1 cellular context compared by ENCODE assay signal in genomic region chr16:58733671-58734458, GRCh38.
TF ChIP-seq lines count a peak whose summit lies in the region.

GOT2 (minus strand) TSS chr16:58734316; CDS start chr16:58734228, 88 bp downstream.

TF ChIP-seq in K562, 482 proteins besides CTCF, POLR2A, EP300 and RAD21 (continued from another document and continues in another):
- TF ChIP-seq, protein P1, sequence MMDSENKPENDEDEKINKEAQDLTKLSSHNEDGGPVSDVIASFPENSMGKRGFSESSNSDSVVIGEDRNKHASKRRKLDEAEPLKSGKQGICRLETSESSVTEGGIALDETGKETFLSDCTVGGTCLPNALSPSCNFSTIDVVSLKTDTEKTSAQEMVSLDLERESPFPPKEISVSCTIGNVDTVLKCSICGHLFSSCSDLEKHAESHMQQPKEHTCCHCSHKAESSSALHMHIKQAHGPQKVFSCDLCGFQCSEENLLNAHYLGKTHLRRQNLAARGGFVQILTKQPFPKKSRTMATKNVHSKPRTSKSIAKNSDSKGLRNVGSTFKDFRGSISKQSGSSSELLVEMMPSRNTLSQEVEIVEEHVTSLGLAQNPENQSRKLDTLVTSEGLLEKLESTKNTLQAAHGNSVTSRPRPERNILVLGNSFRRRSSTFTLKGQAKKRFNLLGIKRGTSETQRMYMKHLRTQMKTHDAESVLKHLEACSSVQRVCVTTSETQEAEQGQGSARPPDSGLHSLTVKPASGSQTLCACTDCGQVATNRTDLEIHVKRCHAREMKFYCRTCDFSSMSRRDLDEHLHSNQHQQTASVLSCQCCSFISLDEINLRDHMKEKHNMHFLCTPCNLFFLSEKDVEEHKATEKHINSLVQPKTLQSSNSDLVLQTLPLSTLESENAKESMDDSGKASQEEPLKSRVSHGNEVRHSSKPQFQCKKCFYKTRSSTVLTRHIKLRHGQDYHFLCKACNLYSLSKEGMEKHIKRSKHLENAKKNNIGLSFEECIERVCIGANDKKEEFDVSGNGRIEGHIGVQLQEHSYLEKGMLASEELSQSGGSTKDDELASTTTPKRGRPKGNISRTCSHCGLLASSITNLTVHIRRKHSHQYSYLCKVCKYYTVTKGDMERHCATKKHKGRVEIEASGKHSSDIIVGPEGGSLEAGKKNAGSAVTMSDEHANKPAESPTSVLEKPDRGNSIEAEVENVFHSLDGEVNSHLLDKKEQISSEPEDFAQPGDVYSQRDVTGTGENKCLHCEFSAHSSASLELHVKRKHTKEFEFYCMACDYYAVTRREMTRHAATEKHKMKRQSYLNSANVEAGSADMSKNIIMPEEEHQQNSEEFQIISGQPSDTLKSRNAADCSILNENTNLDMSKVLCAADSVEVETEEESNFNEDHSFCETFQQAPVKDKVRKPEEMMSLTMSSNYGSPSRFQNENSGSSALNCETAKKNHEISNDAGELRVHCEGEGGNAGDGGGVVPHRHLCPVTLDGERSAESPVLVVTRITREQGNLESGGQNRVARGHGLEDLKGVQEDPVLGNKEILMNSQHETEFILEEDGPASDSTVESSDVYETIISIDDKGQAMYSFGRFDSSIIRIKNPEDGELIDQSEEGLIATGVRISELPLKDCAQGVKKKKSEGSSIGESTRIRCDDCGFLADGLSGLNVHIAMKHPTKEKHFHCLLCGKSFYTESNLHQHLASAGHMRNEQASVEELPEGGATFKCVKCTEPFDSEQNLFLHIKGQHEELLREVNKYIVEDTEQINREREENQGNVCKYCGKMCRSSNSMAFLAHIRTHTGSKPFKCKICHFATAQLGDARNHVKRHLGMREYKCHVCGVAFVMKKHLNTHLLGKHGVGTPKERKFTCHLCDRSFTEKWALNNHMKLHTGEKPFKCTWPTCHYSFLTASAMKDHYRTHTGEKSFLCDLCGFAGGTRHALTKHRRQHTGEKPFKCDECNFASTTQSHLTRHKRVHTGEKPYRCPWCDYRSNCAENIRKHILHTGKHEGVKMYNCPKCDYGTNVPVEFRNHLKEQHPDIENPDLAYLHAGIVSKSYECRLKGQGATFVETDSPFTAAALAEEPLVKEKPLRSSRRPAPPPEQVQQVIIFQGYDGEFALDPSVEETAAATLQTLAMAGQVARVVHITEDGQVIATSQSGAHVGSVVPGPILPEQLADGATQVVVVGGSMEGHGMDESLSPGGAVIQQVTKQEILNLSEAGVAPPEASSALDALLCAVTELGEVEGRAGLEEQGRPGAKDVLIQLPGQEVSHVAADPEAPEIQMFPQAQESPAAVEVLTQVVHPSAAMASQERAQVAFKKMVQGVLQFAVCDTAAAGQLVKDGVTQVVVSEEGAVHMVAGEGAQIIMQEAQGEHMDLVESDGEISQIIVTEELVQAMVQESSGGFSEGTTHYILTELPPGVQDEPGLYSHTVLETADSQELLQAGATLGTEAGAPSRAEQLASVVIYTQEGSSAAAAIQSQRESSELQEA (IDR thresholded peaks at IDR 0.05; ENCODE audit: low read depth) = peak; percentile 85
- TF ChIP-seq MYNN (IDR thresholded peaks at IDR 0.05) (peak; percentile 30; the same call in 1 of the 2 replicates), MYNN (CRISPR knock-in tag; IDR thresholded peaks at IDR 0.05) (no peak), THRB (CRISPR knock-in tag; conservative IDR thresholded peaks at IDR 0.05) (no peak), RBBP5 (IDR thresholded peaks at IDR 0.05; ENCODE audit: borderline replicate concordance, insufficient read depth, low read length, poor library complexity, severe bottlenecking) (peak; percentile 80), MLLT1 (IDR thresholded peaks at IDR 0.05) (peak; percentile 42 to 47; a peak in 1 of 4 replicates), ZBTB40 (IDR thresholded peaks at IDR 0.05) (peak; percentile 52; the same call in 1 of the 2 replicates), ZBTB40 (CRISPR knock-in tag; IDR thresholded peaks at IDR 0.05) (no peak), PHF8 (IDR thresholded peaks at IDR 0.05; ENCODE audit: borderline replicate concordance, low read length) (peak; percentile 85; the same call in 1 of the 2 replicates), TAF9B (IDR thresholded peaks at IDR 0.05; ENCODE audit: partially characterized antibody) (peak; percentile 65), HCFC1 (IDR thresholded peaks at IDR 0.05; ENCODE audit: low read depth, low read length) (peak; percentile 72), TBP (optimal IDR thresholded peaks at IDR 0.05; ENCODE audit: low read depth, low read length) (peak; percentile 79), ZNF263 (CRISPR knock-in tag; IDR thresholded peaks at IDR 0.05; ENCODE audit: borderline replicate concordance) (peak; percentile 59), NFE2 (IDR thresholded peaks at IDR 0.05; ENCODE audit: low read depth) (peak; percentile 95), ATF1 (CRISPR knock-in tag; IDR thresholded peaks at IDR 0.05) (peak; percentile 49; the same call in 1 of the 2 replicates), ATF1 (tag; IDR thresholded peaks at IDR 0.05) (peak; percentile 78), NR2F6 (CRISPR knock-in tag; IDR thresholded peaks at IDR 0.05) (no peak), JUND (IDR thresholded peaks at IDR 0.05; ENCODE audit: borderline replicate concordance, low read depth, low read length) (peak; percentile 73; the same call in 1 of the 2 replicates), JUND (tag; IDR thresholded peaks at IDR 0.05; ENCODE audit: borderline replicate concordance, low read depth, low read length) (no peak; the same call in 2 of the 3 replicates), ZBTB11 (CRISPR knock-in tag; IDR thresholded peaks at IDR 0.05) (peak in 1 of 3 experiments; percentile 62; a peak in 1 of 6 replicates)
- TF ChIP-seq, protein P2, sequence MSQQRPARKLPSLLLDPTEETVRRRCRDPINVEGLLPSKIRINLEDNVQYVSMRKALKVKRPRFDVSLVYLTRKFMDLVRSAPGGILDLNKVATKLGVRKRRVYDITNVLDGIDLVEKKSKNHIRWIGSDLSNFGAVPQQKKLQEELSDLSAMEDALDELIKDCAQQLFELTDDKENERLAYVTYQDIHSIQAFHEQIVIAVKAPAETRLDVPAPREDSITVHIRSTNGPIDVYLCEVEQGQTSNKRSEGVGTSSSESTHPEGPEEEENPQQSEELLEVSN (IDR thresholded peaks at IDR 0.05; ENCODE audit: borderline replicate concordance in 1 of 2, extremely low read depth in 1 of 2, insufficient read depth in 1 of 2, insufficient read length in 1 of 2, low read depth in 1 of 2, low read length in 1 of 2, poor library complexity in 1 of 2, severe bottlenecking in 1 of 2) = peak; percentile 60 to 90
- TF ChIP-seq, protein P3, sequence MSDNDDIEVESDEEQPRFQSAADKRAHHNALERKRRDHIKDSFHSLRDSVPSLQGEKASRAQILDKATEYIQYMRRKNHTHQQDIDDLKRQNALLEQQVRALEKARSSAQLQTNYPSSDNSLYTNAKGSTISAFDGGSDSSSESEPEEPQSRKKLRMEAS (CRISPR knock-in tag; IDR thresholded peaks at IDR 0.05) = peak; percentile 98
- TF ChIP-seq, protein P4, sequence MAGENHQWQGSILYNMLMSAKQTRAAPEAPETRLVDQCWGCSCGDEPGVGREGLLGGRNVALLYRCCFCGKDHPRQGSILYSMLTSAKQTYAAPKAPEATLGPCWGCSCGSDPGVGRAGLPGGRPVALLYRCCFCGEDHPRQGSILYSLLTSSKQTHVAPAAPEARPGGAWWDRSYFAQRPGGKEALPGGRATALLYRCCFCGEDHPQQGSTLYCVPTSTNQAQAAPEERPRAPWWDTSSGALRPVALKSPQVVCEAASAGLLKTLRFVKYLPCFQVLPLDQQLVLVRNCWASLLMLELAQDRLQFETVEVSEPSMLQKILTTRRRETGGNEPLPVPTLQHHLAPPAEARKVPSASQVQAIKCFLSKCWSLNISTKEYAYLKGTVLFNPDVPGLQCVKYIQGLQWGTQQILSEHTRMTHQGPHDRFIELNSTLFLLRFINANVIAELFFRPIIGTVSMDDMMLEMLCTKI (IDR thresholded peaks at IDR 0.05; ENCODE audit: partially characterized antibody) = no peak
